ENCODE assay signal across 1 cellular context in genomic region chr11:70662691-70663098, GRCh38.
TF ChIP-seq lines count a peak whose summit lies in the region.

No MANE protein-coding gene starts in this region.

TF ChIP-seq in HepG2, 621 proteins besides CTCF, POLR2A, EP300 and RAD21:
- TF ChIP-seq BCLAF1 (IDR thresholded peaks at IDR 0.05) = no peak
- no peak for TF ChIP-seq REPIN1 (CRISPR knock-in tag; IDR thresholded peaks at IDR 0.05; ENCODE audit: borderline replicate concordance, low read depth)
- TF ChIP-seq CREB3 (CRISPR knock-in tag; IDR thresholded peaks at IDR 0.05) = no peak
- TF ChIP-seq AGO2 (optimal IDR thresholded peaks at IDR 0.05; ENCODE audit: low read depth, low read length) = peak; percentile 28
